In genomic region chr7:7122701-7123281, GRCh38 we compare ENCODE assay signal across 14 cellular contexts. TPM values are rescaled to one million over a fixed set of nuclear protein-coding genes. Genes with fewer than 3 reads are reported as not detected.
DNase-seq lines count a peak whose midpoint lies in the region; ATAC-seq and TF ChIP-seq lines count a peak whose summit lies in the region.
"Had no signal": no experiment of that assay in that cellular context is flagged by ENCODE, and none has a peak within 500 bp of the region (broad histone marks: within the 10 kb centered on the region; RNA-seq: fewer than 3 reads in every experiment).

No MANE protein-coding gene starts in this region.

- H3K27ac ChIP-seq in lung (ENCODE audit: low read depth in 1 of 2, low read length in 1 of 2) = peak overlapping the region in 1 of 2 donors; percentile 22

- peaks cover 0 to 6% of the 10 kb centered on the region in 2 donors for H3K27me3 Mint-ChIP-seq in stimulated activated naive B cell treated with anti-CD40 and anti-IgM and Interleukin-4, amounts not matched to agents 10 μg/mL and 1 μg/mL and 100 μg/mL, for 72 hours
- H3K27me3 Mint-ChIP-seq: activated CD8-positive, alpha-beta T cell treated with anti-CD3 and anti-CD28 coated beads for 36 hours had no signal

- no peaks in the 10 kb centered on the region for H3K4me1 ChIP-seq in lung (ENCODE audit: control insufficient read depth in 2 of 2, insufficient read depth in 2 of 2, low read length in 2 of 2)
- H3K4me1 ChIP-seq: HAP-1 had no signal

- H3K4me1 Mint-ChIP-seq in stimulated activated naive B cell treated with anti-CD40 and anti-IgM and Interleukin-4, amounts not matched to agents 10 μg/mL and 1 μg/mL and 100 μg/mL, for 72 hours = no peaks in the 10 kb centered on the region

- H3K9me3 ChIP-seq in MG63 (no peaks in the 10 kb centered on the region), lung (ENCODE audit: control insufficient read depth in 2 of 2, insufficient read depth in 1 of 2, low read length in 1 of 2) (no peaks in the 10 kb centered on the region)
- H3K9me3 ChIP-seq: HAP-1 had no signal

- no peak overlapping the region for H3K4me3 Mint-ChIP-seq in stimulated activated naive B cell treated with anti-CD40 and anti-IgM and Interleukin-4, amounts not matched to agents 10 μg/mL and 1 μg/mL and 100 μg/mL, for 72 hours
- H3K4me3 Mint-ChIP-seq: activated CD8-positive, alpha-beta T cell treated with anti-CD3 and anti-CD28 coated beads for 36 hours; CD8-positive, alpha-beta T cell had no signal

- no peak for TF ChIP-seq CTCF in AG09319 (IDR thresholded peaks at IDR 0.05; ENCODE audit: low read depth, low read length)
- no peak for TF ChIP-seq CTCF in epithelial cell of esophagus (IDR thresholded peaks at IDR 0.05; ENCODE audit: insufficient read depth, low read depth, low read length, missing control alignments)
- no peak for TF ChIP-seq CTCF in lung (IDR thresholded peaks at IDR 0.05; ENCODE audit: control extremely low read depth, extremely low read depth)

- 16 to 26% methylated on average over 4 of the region's 4 CpGs for WGBS in lung, 2 donors

- H3K9me3 Mint-ChIP-seq in stimulated activated naive B cell treated with anti-CD40 and anti-IgM and Interleukin-4, amounts not matched to agents 10 μg/mL and 1 μg/mL and 100 μg/mL, for 72 hours = no peaks in the 10 kb centered on the region
- H3K9me3 Mint-ChIP-seq: activated CD8-positive, alpha-beta T cell treated with anti-CD3 and anti-CD28 coated beads for 36 hours; activated naive CD4-positive, alpha-beta T cell treated with anti-CD3 and anti-CD28 coated beads, Interleukin-2, amount 50 U/mL, for 72 hours; CD8-positive, alpha-beta T cell had no signal

- H3K36me3 ChIP-seq in MG63 (no peaks in the 10 kb centered on the region), lung (ENCODE audit: control insufficient read depth in 2 of 2, insufficient read depth in 2 of 2, low read length in 2 of 2) (no peaks in the 10 kb centered on the region)
- H3K36me3 ChIP-seq: HAP-1 had no signal

- H3K27me3 ChIP-seq in MG63 (no peaks in the 10 kb centered on the region), lung (ENCODE audit: control insufficient read depth, insufficient read depth) (no peaks in the 10 kb centered on the region)

- H3K4me3 ChIP-seq in MG63 (no peak overlapping the region), epithelial cell of esophagus (ENCODE audit: low read length) (no peak overlapping the region), lung (no peak overlapping the region)
- H3K4me3 ChIP-seq: HAP-1 had no signal

- DNase-seq in AG09319 (ENCODE audit: extremely low read depth, low read depth) (peak; percentile 67), MG63 (peak; percentile 69), epithelial cell of esophagus (ENCODE audit: low read depth) (peak; percentile 78), lung (ENCODE audit: low spot score) (no peak), ecto neural progenitor cell (ENCODE audit: low spot score) (no peak), globus pallidus (ENCODE audit: low spot score) (no peak), T-helper 9 cell (no peak)
- DNase-seq in stimulated activated naive B cell treated with anti-CD40 and anti-IgM and Interleukin-4, amounts not matched to agents 10 μg/mL and 1 μg/mL and 100 μg/mL, for 72 hours = no peak
- DNase-seq: activated CD8-positive, alpha-beta T cell treated with anti-CD3 and anti-CD28 coated beads for 36 hours; CD8-positive, alpha-beta T cell; Karpas-422; NCI-H2171 treated with DMSO at 0.1 percent for 48 hours had no signal

- no peaks in the 10 kb centered on the region for H3K36me3 Mint-ChIP-seq in stimulated activated naive B cell treated with anti-CD40 and anti-IgM and Interleukin-4, amounts not matched to agents 10 μg/mL and 1 μg/mL and 100 μg/mL, for 72 hours
- H3K36me3 Mint-ChIP-seq: activated naive CD4-positive, alpha-beta T cell treated with anti-CD3 and anti-CD28 coated beads, Interleukin-2, amount 50 U/mL, for 72 hours; CD8-positive, alpha-beta T cell had no signal

- peak; percentile 37 for ATAC-seq in lung (ENCODE audit: insufficient read depth, low FRiP score)
- no peak for ATAC-seq in stimulated activated naive B cell treated with anti-CD40 and anti-IgM and Interleukin-4, amounts not matched to agents 10 μg/mL and 1 μg/mL and 100 μg/mL, for 72 hours (replicated peaks)
- ATAC-seq: activated CD8-positive, alpha-beta T cell treated with anti-CD3 and anti-CD28 coated beads for 36 hours; activated naive CD4-positive, alpha-beta T cell treated with anti-CD3 and anti-CD28 coated beads, Interleukin-2, amount 50 U/mL, for 72 hours; CD8-positive, alpha-beta T cell had no signal

- H3K27ac Mint-ChIP-seq in stimulated activated naive B cell treated with anti-CD40 and anti-IgM and Interleukin-4, amounts not matched to agents 10 μg/mL and 1 μg/mL and 100 μg/mL, for 72 hours = no peak overlapping the region
- H3K27ac Mint-ChIP-seq: activated CD8-positive, alpha-beta T cell treated with anti-CD3 and anti-CD28 coated beads for 36 hours; activated naive CD4-positive, alpha-beta T cell treated with anti-CD3 and anti-CD28 coated beads, Interleukin-2, amount 50 U/mL, for 72 hours; CD8-positive, alpha-beta T cell had no signal

RNA-seq across cellular contexts. Expression of gene C1GALT1, which starts 59.6 kb away (rescaled TPM):
- 16.3 and 58.8 TPM in 2 replicates for total RNA-seq in MG63 (2014; rRNA removed; shearing (Covaris generic); ENCODE audit: low replicate concordance)
- 10 to 100 TPM; 26.3 to 39.5 TPM for total RNA-seq in lung
- polyA plus RNA-seq in lung = 10 to 100 TPM; 10.5 to 20.4 TPM

Comparison
In these comparisons a context has a peak if more than half of its experiments do, and no peak if none do; other contexts are left out.
1. DNase-seq: peak in AG09319 (single experiment), MG63 (single experiment) and epithelial cell of esophagus (single experiment); none in lung (single experiment), stimulated activated naive B cell treated with anti-CD40 and anti-IgM and Interleukin-4, amounts not matched to agents 10 μg/mL and 1 μg/mL and 100 μg/mL, for 72 hours (single experiment), ecto neural progenitor cell (single experiment), globus pallidus (single experiment) and T-helper 9 cell (single experiment).